Comparison of ENCODE assay signal across 18 cellular contexts in genomic region chr15:71570736-71571135, GRCh38.
DNase-seq lines count a peak whose midpoint lies in the region; ATAC-seq, FAIRE-seq and TF ChIP-seq lines count a peak whose summit lies in the region.
"Had no signal": no experiment of that assay in that cellular context is flagged by ENCODE, and none has a peak within 500 bp of the region (broad histone marks: within the 10 kb centered on the region; RNA-seq: fewer than 3 reads in every experiment).

No MANE protein-coding gene starts in this region.

- intact Hi-C loops in endothelial cell of umbilical vein (cut with micrococcal nuclease) (loop anchor here (5.0 kb wide), 1 partner anchor 232 kb away; no protein-coding TSS in a partner anchor), esophagus squamous epithelium (cut with DNase I) (no loop called here)

- DNase-seq in RPMI7951 (ENCODE audit: low read depth), result peak; percentile 74
- DNase-seq in endothelial cell of umbilical vein (ENCODE audit: low read depth, low spot score), result no peak
- DNase-seq in esophagus squamous epithelium (lab: John Stamatoyannopoulos, UW), result no peak
- no peak for DNase-seq in HCEC 1CT
- DNase-seq in endothelial cell (ENCODE audit: low spot score), result no peak
- no peak for DNase-seq in activated gamma-delta T cell treated with Interleukin-2 at 50 U/mL for 16 hours
- DNase-seq: C1 segment of cervical spinal cord; Calu3; CD4-positive, alpha-beta T cell; DMS 273 treated with DMSO at 0.1 percent for 48 hours; GOT3; H9; IMR-90 had no signal

- dilution Hi-C loops in endothelial cell of umbilical vein (cut with MboI; ENCODE audit: extremely low pct_ligation_motif_present, low sequenced_read_pairs), result no loop called here

- no peak overlapping the region for H3K4me2 ChIP-seq in endothelial cell of umbilical vein (ENCODE audit: insufficient read depth, low read length)

- H3K27ac ChIP-seq in endothelial cell of umbilical vein (ENCODE audit: insufficient read depth, low read depth, low read length) (no peak overlapping the region), esophagus squamous epithelium (peak overlapping the region; percentile 28 to 81 (median 67))

- H3K4me3 Mint-ChIP-seq in endothelial cell (ENCODE audit: unreplicated experiment), result no peak overlapping the region
- H3K4me3 Mint-ChIP-seq: B cell; CD4-positive, alpha-beta T cell; H9 had no signal

- no peaks in the 10 kb centered on the region for H3K79me2 ChIP-seq in endothelial cell of umbilical vein (ENCODE audit: control insufficient read depth, insufficient read depth, low read length)

- H4K20me1 ChIP-seq in endothelial cell of umbilical vein (replicated peaks; ENCODE audit: control insufficient read depth, extremely low read depth, insufficient read depth, low read length), result no peaks in the 10 kb centered on the region

- H3K4me3 ChIP-seq in endothelial cell of umbilical vein (replicated peaks in 1 of 3; ENCODE audit: insufficient read depth in 1 of 3, low read depth in 1 of 3, low read length in 3 of 3) (no peak overlapping the region), esophagus squamous epithelium (no peak overlapping the region)
- H3K4me3 ChIP-seq: GM12878 had no signal

- no peaks in the 10 kb centered on the region for H3K27me3 Mint-ChIP-seq in endothelial cell (ENCODE audit: unreplicated experiment)
- H3K27me3 Mint-ChIP-seq: B cell had no signal

- H3K27ac Mint-ChIP-seq in endothelial cell (ENCODE audit: unreplicated experiment), result no peak overlapping the region
- H3K27ac Mint-ChIP-seq: B cell; CD4-positive, alpha-beta T cell; H9 had no signal

- POLR2A ChIA-PET in endothelial cell of umbilical vein (lab: Charles Lee), result no interaction called here

- TF ChIP-seq CTCF in endothelial cell of umbilical vein (IDR thresholded peaks at IDR 0.05; ENCODE audit: extremely low read depth in 1 of 2, insufficient read depth in 1 of 2, low read depth in 1 of 2, low read length in 2 of 2) (no peak), esophagus squamous epithelium (IDR thresholded peaks at IDR 0.05) (no peak), endothelial cell (IDR thresholded peaks at IDR 0.05; ENCODE audit: unreplicated experiment) (no peak)

- CTCF ChIA-PET in endothelial cell of umbilical vein (lab: Charles Lee), result no interaction called here

- BruUV-seq in endothelial cell of umbilical vein (replicated peaks; lab: Mats Ljungman, UMichigan), result no TSS peak

- H3K27me3 ChIP-seq in endothelial cell of umbilical vein (ENCODE audit: control insufficient read depth in 2 of 2, insufficient read depth in 2 of 2, low read length in 2 of 2) (no peaks in the 10 kb centered on the region), esophagus squamous epithelium (no peaks in the 10 kb centered on the region)

- TF ChIP-seq POLR2A in endothelial cell of umbilical vein (IDR thresholded peaks at IDR 0.05; ENCODE audit: low read depth, low read length) (no peak), esophagus squamous epithelium (IDR thresholded peaks at IDR 0.05) (no peak)

- H3K9me3 ChIP-seq in endothelial cell of umbilical vein (replicated peaks; ENCODE audit: control insufficient read depth, insufficient read depth, low read length) (no peaks in the 10 kb centered on the region), esophagus squamous epithelium (no peaks in the 10 kb centered on the region)

- H3K4me1 Mint-ChIP-seq in endothelial cell (ENCODE audit: unreplicated experiment), result peaks cover 13% of the 10 kb centered on the region
- H3K4me1 Mint-ChIP-seq: B cell had no signal

- no peak overlapping the region for H2AFZ ChIP-seq in endothelial cell of umbilical vein (ENCODE audit: low read depth, low read length)

- 42 to 61% methylated on average over 7 of the region's 7 CpGs for WGBS in esophagus squamous epithelium, 2 donors

- H3K9ac ChIP-seq in endothelial cell of umbilical vein (replicated peaks; ENCODE audit: extremely low read depth, insufficient read depth, low read length), result no peak overlapping the region

- no peak for ATAC-seq in HG03039 (IDR thresholded peaks at IDR 0.05; ENCODE audit: unreplicated experiment)
- ATAC-seq: GM12878 had no signal

- H3K4me1 ChIP-seq in endothelial cell of umbilical vein (ENCODE audit: control insufficient read depth, extremely low read depth, insufficient read depth, low read length) (peaks cover 12% of the 10 kb centered on the region), esophagus squamous epithelium (peaks cover under 1 to 81% (median 12%) of the 10 kb centered on the region in 3 donors)

- no peaks in the 10 kb centered on the region for H3K36me3 ChIP-seq in endothelial cell of umbilical vein (ENCODE audit: control insufficient read depth in 2 of 2, extremely low read depth in 1 of 2, insufficient read depth in 2 of 2, low read length in 2 of 2)
- no peaks in the 10 kb centered on the region for H3K36me3 ChIP-seq in esophagus squamous epithelium

- no peaks in the 10 kb centered on the region for H3K36me3 Mint-ChIP-seq in endothelial cell (ENCODE audit: low read depth, unreplicated experiment)

- peak; percentile 12 for FAIRE-seq in endothelial cell of umbilical vein (lab: Jason Lieb, UNC)
- FAIRE-seq: A204.1, GM12878, GM18507 had no signal

- H3K9me3 Mint-ChIP-seq in endothelial cell (ENCODE audit: unreplicated experiment), result no peaks in the 10 kb centered on the region
- H3K9me3 Mint-ChIP-seq: CD4-positive, alpha-beta T cell; H9 had no signal

- no peaks in the 10 kb centered on the region for H3K9me1 ChIP-seq in endothelial cell of umbilical vein (replicated peaks; ENCODE audit: control insufficient read depth, extremely low read depth, insufficient read depth, low read length)

TF ChIP-seq in endothelial cell of umbilical vein, 7 proteins besides CTCF, POLR2A, EP300 and RAD21:
- TF ChIP-seq EZH2 (IDR thresholded peaks at IDR 0.05; ENCODE audit: borderline replicate concordance, low read depth, low read length, severe bottlenecking), result no peak
